Comparison of ENCODE assay signal across 8 cellular contexts in genomic region chr14:95157195-95157986, GRCh38. TPM values are rescaled to one million over a fixed set of nuclear protein-coding genes. Genes with fewer than 3 reads are reported as not detected.
A peak's percentile ranks its signal among the peaks of the same experiment; 100 is the strongest.
DNase-seq lines count a peak whose midpoint lies in the region; ATAC-seq and TF ChIP-seq lines count a peak whose summit lies in the region.

DICER1 (minus strand) TSS chr14:95157529; CDS start chr14:95133458, 24,071 bp downstream.

- no peaks in the 10 kb centered on the region for H3F3A ChIP-seq in OCI-LY1 (ENCODE audit: insufficient read depth, low read length)

- ATAC-seq in GM21515 (IDR thresholded peaks at IDR 0.05; ENCODE audit: unreplicated experiment), result peak; percentile 74

- H3K79me2 ChIP-seq in OCI-LY1 (ENCODE audit: insufficient read depth, low read length), result peaks cover 42% of the 10 kb centered on the region

- peak within 1 kb of the TSS; percentile 97 for H3K4me3 Mint-ChIP-seq in endothelial cell (ENCODE audit: unreplicated experiment)

- H3K9me3 Mint-ChIP-seq in endothelial cell (ENCODE audit: unreplicated experiment), result peaks cover 4% of the 10 kb centered on the region

- peak within 1 kb of the TSS; percentile 67 for H3K27ac ChIP-seq in OCI-LY1 (ENCODE audit: low read depth, low read length, poor library complexity, severe bottlenecking)

- TF ChIP-seq CTCF in OCI-LY1 (IDR thresholded peaks at IDR 0.05; ENCODE audit: low read length) (no peak), endothelial cell (IDR thresholded peaks at IDR 0.05; ENCODE audit: unreplicated experiment) (no peak)

- H3K9me3 ChIP-seq in OCI-LY1 (ENCODE audit: low read length), result no peaks in the 10 kb centered on the region

- peaks cover 9% of the 10 kb centered on the region for H3K36me3 Mint-ChIP-seq in endothelial cell (ENCODE audit: low read depth, unreplicated experiment)

- peak within 1 kb of the TSS; percentile 84 for H3K9ac ChIP-seq in OCI-LY1 (ENCODE audit: low read length)

- peaks cover 3% of the 10 kb centered on the region; the same call in 1 of the 2 replicates for H3K36me3 ChIP-seq in OCI-LY1 (ENCODE audit: insufficient read depth, low read length)

- H3K4me1 ChIP-seq in OCI-LY1 (ENCODE audit: insufficient read depth, low read length, severe bottlenecking), result peaks cover 30% of the 10 kb centered on the region

- peaks cover 25% of the 10 kb centered on the region for H3K4me1 Mint-ChIP-seq in endothelial cell (ENCODE audit: unreplicated experiment)

- H2AFZ ChIP-seq in OCI-LY1 (ENCODE audit: low read length), result peak within 1 kb of the TSS; percentile 35; the same call in 1 of the 2 replicates

- DNase-seq in D341Med (ENCODE audit: low spot score), result peak; percentile 100
- peak; percentile 79 for DNase-seq in HuH-7 (ENCODE audit: low spot score)
- peak; percentile 99 for DNase-seq in activated CD8-positive, alpha-beta memory T cell treated with anti-CD3 and anti-CD28 coated beads, Interleukin-2, amount 50 U/mL, for 48 hours
- peak; percentile 99 for DNase-seq in endothelial cell (ENCODE audit: low spot score)
- peak; percentile 98 for DNase-seq in midbrain (lab: John Stamatoyannopoulos, UW)
- DNase-seq in stimulated activated CD8-positive, alpha-beta memory T cell treated with anti-CD3 and anti-CD28 coated beads, Interleukin-2, amount 100 ng/mL, for 1 hour (ENCODE audit: low read depth in 2 of 2), result peak; percentile 91 to 95

- no peaks in the 10 kb centered on the region for H3K9me2 ChIP-seq in OCI-LY1 (ENCODE audit: low read depth, low read length)

- H3K4me2 ChIP-seq in OCI-LY1 (ENCODE audit: low read length), result peak within 1 kb of the TSS; percentile 96

- no peaks in the 10 kb centered on the region for H4K20me1 ChIP-seq in OCI-LY1 (ENCODE audit: insufficient read depth, low read length)

- peaks cover 15% of the 10 kb centered on the region for H3K27me3 Mint-ChIP-seq in endothelial cell (ENCODE audit: unreplicated experiment)

- H3K27me3 ChIP-seq in OCI-LY1 (ENCODE audit: insufficient read depth, low read length), result no peaks in the 10 kb centered on the region

- peak within 1 kb of the TSS; percentile 76 for H3K4me3 ChIP-seq in OCI-LY1 (ENCODE audit: low read depth, low read length, poor library complexity, severe bottlenecking)

- peak within 1 kb of the TSS; percentile 96 for H3K27ac Mint-ChIP-seq in endothelial cell (ENCODE audit: unreplicated experiment)

RNA-seq across cellular contexts. Expression of gene DICER1, which starts in this region (rescaled TPM):
- total RNA-seq in endothelial cell (ENCODE audit: unreplicated experiment), result 69.2 TPM

Comparison
In these comparisons a context has a peak if more than half of its experiments do, and no peak if none do; other contexts are left out.
1. Peak in every context shown above with its lines: DNase-seq, ATAC-seq, H3K4me3 ChIP-seq and H3K27ac ChIP-seq.